Comparison of ENCODE assay signal across 28 cellular contexts in the genomic region with DNA sequence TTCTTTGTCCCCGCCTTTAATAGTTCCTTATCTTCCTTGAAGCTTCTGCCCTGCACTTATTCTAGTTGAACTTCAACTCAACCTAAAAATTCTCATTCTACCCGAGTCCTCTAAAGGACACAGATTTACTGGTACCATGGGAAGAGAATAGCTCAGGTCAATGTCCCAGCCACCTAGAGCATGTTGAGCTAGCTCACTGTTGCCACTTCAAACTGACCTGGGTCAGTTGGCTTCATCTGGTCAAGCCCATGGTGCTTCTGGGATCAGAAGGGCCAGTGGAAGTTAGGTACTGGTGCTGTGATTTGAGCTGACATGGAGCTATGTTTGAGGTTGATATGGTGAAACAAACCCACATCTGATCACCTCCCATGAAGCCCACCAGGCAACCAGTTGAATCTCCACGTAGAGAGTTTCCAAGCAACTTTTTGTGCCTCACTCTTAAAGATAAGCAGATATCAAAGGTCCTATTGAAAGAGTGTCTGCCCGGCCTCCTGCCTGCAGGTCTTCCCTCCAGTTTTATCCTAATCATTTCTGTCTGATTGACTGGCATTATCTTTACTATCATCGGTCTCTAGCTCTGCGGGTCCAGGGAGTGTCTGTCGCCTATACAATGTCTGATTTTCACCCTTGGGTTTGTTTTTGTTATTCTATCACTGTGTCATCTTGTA.
"Had no signal": no experiment of that assay in that cellular context is flagged by ENCODE, and none has a peak within 500 bp of the region (broad histone marks: within the 10 kb centered on the region; RNA-seq: fewer than 3 reads in every experiment).

No MANE protein-coding gene starts in this region.

- H3K9me3 ChIP-seq: adrenal gland, body of pancreas, breast epithelium, SJCRH30 had no signal

- H3K27ac Mint-ChIP-seq: activated CD4-positive, alpha-beta T cell treated with anti-CD3 and anti-CD28 coated beads, Interleukin-2, amount 10 ng/mL, durations not matched to agents 24 days and 14 days; activated CD8-positive, alpha-beta T cell treated with anti-CD3 and anti-CD28 coated beads for 36 hours; activated naive CD4-positive, alpha-beta T cell treated with anti-CD3 and anti-CD28 coated beads for 36 hours; activated naive CD4-positive, alpha-beta T cell treated with anti-CD3 and anti-CD28 coated beads, Interleukin-2, amount 50 U/mL, for 72 hours; activated T-helper 1 cell treated with anti-CD3 and anti-CD28 coated beads, Interleukin-12 subunit alpha, Interleukin-12 subunit beta, Interleukin-2, Interleukin-4 antibody, amounts not matched to agents 30 ng/mL and 10 ng/mL and 1 ng/mL, durations not matched to agents 14 hours and 24 hours and 36 hours; T-helper 1 cell treated with Interleukin-12 subunit alpha and Interleukin-12 subunit beta and Interleukin-4 antibody, amounts not matched to agents 30 μg/mL and 1 μg/mL, for 36 hours; T-helper 2 cell treated with Interferon-gamma antibody and Interleukin-4, amounts not matched to agents 5 μg/mL and 100 μg/mL, for 36 hours had no signal

- DNase-seq: activated CD4-positive, alpha-beta T cell treated with anti-CD3 and anti-CD28 coated beads, Interleukin-2, amount 10 ng/mL, durations not matched to agents 24 days and 14 days; activated CD4-positive, alpha-beta T cell treated with anti-CD3 and anti-CD28 coated beads, Interleukin-2, amount 50 U/mL, for 4 hours; activated CD8-positive, alpha-beta memory T cell treated with anti-CD3 and anti-CD28 coated beads, Interleukin-2, amount 50 U/mL, for 4 hours; activated CD8-positive, alpha-beta T cell treated with anti-CD3 and anti-CD28 coated beads for 36 hours; activated gamma-delta T cell treated with Interleukin-2 at 50 U/mL for 16 hours; activated naive CD4-positive, alpha-beta T cell treated with anti-CD3 and anti-CD28 coated beads for 36 hours; activated T-cell treated with anti-CD3 and anti-CD28 coated beads for 4 hours; activated T-cell treated with anti-CD3 and anti-CD28 coated beads, Interleukin-2, amount 50 U/mL, for 4 hours; body of pancreas; Karpas-422; NCI-H1105; NCI-H1417 treated with DMSO at 0.1 percent for 48 hours; NCI-H1930; NCI-H2081 treated with DMSO at 0.1 percent for 48 hours; NCI-H345; NCI-H524 treated with DMSO at 0.1 percent for 48 hours; SHP77; SJCRH30 had no signal

- H3K27me3 ChIP-seq: adrenal gland, body of pancreas, breast epithelium had no signal

- ATAC-seq: activated CD8-positive, alpha-beta T cell treated with anti-CD3 and anti-CD28 coated beads for 36 hours; activated naive CD4-positive, alpha-beta T cell treated with anti-CD3 and anti-CD28 coated beads, Interleukin-2, amount 50 U/mL, for 72 hours; activated T-cell treated with anti-CD3 and anti-CD28 coated beads, Interleukin-2, amount 50 U/mL, for 4 hours; body of pancreas; Panc1 had no signal

- FAIRE-seq: astrocyte, TTC549 had no signal

- H3K4me3 ChIP-seq: adrenal gland, body of pancreas, breast epithelium, SJCRH30, SK-N-MC had no signal

- H3K36me3 ChIP-seq: adrenal gland, breast epithelium, SJCRH30 had no signal

- H3K9me3 Mint-ChIP-seq: activated CD4-positive, alpha-beta T cell treated with anti-CD3 and anti-CD28 coated beads, Interleukin-2, amount 10 ng/mL, durations not matched to agents 24 days and 14 days; activated CD8-positive, alpha-beta T cell treated with anti-CD3 and anti-CD28 coated beads for 36 hours; activated naive CD4-positive, alpha-beta T cell treated with anti-CD3 and anti-CD28 coated beads for 36 hours; activated naive CD4-positive, alpha-beta T cell treated with anti-CD3 and anti-CD28 coated beads, Interleukin-2, amount 50 U/mL, for 72 hours; activated T-helper 1 cell treated with anti-CD3 and anti-CD28 coated beads, Interleukin-12 subunit alpha, Interleukin-12 subunit beta, Interleukin-2, Interleukin-4 antibody, amounts not matched to agents 30 ng/mL and 10 ng/mL and 1 ng/mL, durations not matched to agents 14 hours and 24 hours and 36 hours; T-helper 1 cell treated with Interleukin-12 subunit alpha and Interleukin-12 subunit beta and Interleukin-4 antibody, amounts not matched to agents 30 μg/mL and 1 μg/mL, for 36 hours; T-helper 2 cell treated with Interferon-gamma antibody and Interleukin-4, amounts not matched to agents 5 μg/mL and 100 μg/mL, for 36 hours had no signal

- H3K36me3 Mint-ChIP-seq: activated naive CD4-positive, alpha-beta T cell treated with anti-CD3 and anti-CD28 coated beads, Interleukin-2, amount 50 U/mL, for 72 hours had no signal

- H3K27ac ChIP-seq: adrenal gland, body of pancreas, breast epithelium, SJCRH30, SK-N-MC had no signal

- H3K4me3 Mint-ChIP-seq: activated CD4-positive, alpha-beta T cell treated with anti-CD3 and anti-CD28 coated beads, Interleukin-2, amount 10 ng/mL, durations not matched to agents 24 days and 14 days; activated CD8-positive, alpha-beta T cell treated with anti-CD3 and anti-CD28 coated beads for 36 hours; activated naive CD4-positive, alpha-beta T cell treated with anti-CD3 and anti-CD28 coated beads for 36 hours; activated T-cell treated with anti-CD3 and anti-CD28 coated beads, Interleukin-2, amount 50 U/mL, for 4 hours; activated T-helper 1 cell treated with anti-CD3 and anti-CD28 coated beads, Interleukin-12 subunit alpha, Interleukin-12 subunit beta, Interleukin-2, Interleukin-4 antibody, amounts not matched to agents 30 ng/mL and 10 ng/mL and 1 ng/mL, durations not matched to agents 14 hours and 24 hours and 36 hours; T-helper 1 cell treated with Interleukin-12 subunit alpha and Interleukin-12 subunit beta and Interleukin-4 antibody, amounts not matched to agents 30 μg/mL and 1 μg/mL, for 36 hours; T-helper 2 cell treated with Interferon-gamma antibody and Interleukin-4, amounts not matched to agents 5 μg/mL and 100 μg/mL, for 36 hours had no signal

- H3K4me1 ChIP-seq: adrenal gland, body of pancreas, breast epithelium had no signal
